Comparison of ENCODE assay signal across 12 cellular contexts in genomic region chr14:90344920-90345557, GRCh38. TPM values are rescaled to one million over a fixed set of nuclear protein-coding genes. Genes with fewer than 3 reads are reported as not detected.
DNase-seq lines count a peak whose midpoint lies in the region; ATAC-seq, FAIRE-seq and TF ChIP-seq lines count a peak whose summit lies in the region.
"Had no signal": no experiment of that assay in that cellular context is flagged by ENCODE, and none has a peak within 500 bp of the region (broad histone marks: within the 10 kb centered on the region; RNA-seq: fewer than 3 reads in every experiment).

No MANE protein-coding gene starts in this region.

- H3K9ac ChIP-seq in neural cell (ENCODE audit: low read length) (no peak overlapping the region), kidney (ENCODE audit: low read length in 2 of 2) (no peak overlapping the region)

- TF ChIP-seq EP300 in neural cell (conservative IDR thresholded peaks at IDR 0.05; ENCODE audit: poor library complexity, severe bottlenecking), result peak; percentile 84

- DNase-seq in GM23338 (ENCODE audit: low spot score) (no peak), RWPE1 (ENCODE audit: low spot score) (peak; percentile 38), epithelial cell of prostate (ENCODE audit: low read depth, low spot score) (peak; percentile 80), kidney (no peak), cardiac septum (ENCODE audit: low spot score) (no peak)
- DNase-seq: CD4-positive, alpha-beta T cell; GF-D8; NCI-H510A had no signal

- H3K36me3 ChIP-seq in GM23338 (ENCODE audit: insufficient read depth) (no peaks in the 10 kb centered on the region), neural cell (ENCODE audit: insufficient read depth, low read length) (no peaks in the 10 kb centered on the region), kidney (ENCODE audit: control insufficient read depth in 1 of 2, insufficient read depth in 2 of 2, low read length in 2 of 2) (no peaks in the 10 kb centered on the region)
- H3K36me3 ChIP-seq: SJSA1 had no signal

- H3F3A ChIP-seq in GM23338 (replicated peaks; ENCODE audit: low read depth) (no peaks in the 10 kb centered on the region), neural cell (ENCODE audit: insufficient read depth, low read length, poor library complexity, severe bottlenecking) (no peaks in the 10 kb centered on the region)

- no peak overlapping the region for H3K27ac ChIP-seq in GM23338 (ENCODE audit: low read depth)
- H3K27ac ChIP-seq in RWPE1, result peak overlapping the region; percentile 30
- H3K27ac ChIP-seq in epithelial cell of prostate, result no peak overlapping the region
- H3K27ac ChIP-seq in neural cell (ENCODE audit: low read length), result peak overlapping the region; percentile 57
- H3K27ac ChIP-seq in kidney (ENCODE audit: low read depth in 2 of 2, low read length in 2 of 2), result no peak overlapping the region
- H3K27ac ChIP-seq: SJSA1 had no signal

- H2AFZ ChIP-seq in GM23338, result 0 out of 2 replicates have a peak overlapping the region, but pooled peaks have one; percentile 16
- H2AFZ ChIP-seq in neural cell (ENCODE audit: low read depth, low read length), result no peak overlapping the region

- FAIRE-seq in kidney (lab: Jason Lieb, UNC), result no peak
- FAIRE-seq: D721Med had no signal

- H3K4me3 ChIP-seq in GM23338 (no peak overlapping the region), neural cell (ENCODE audit: low read length) (no peak overlapping the region), kidney (ENCODE audit: low read length in 2 of 2) (no peak overlapping the region)
- H3K4me3 ChIP-seq: SJSA1 had no signal

- H3K4me1 Mint-ChIP-seq in GM23338, result peaks cover 18% of the 10 kb centered on the region

- no peaks in the 10 kb centered on the region; the same call in 2 of the 3 replicates for H3K9me3 Mint-ChIP-seq in GM23338
- H3K9me3 Mint-ChIP-seq: CD4-positive, alpha-beta T cell had no signal

- H3K27me3 ChIP-seq in GM23338 (ENCODE audit: insufficient read depth), result no peaks in the 10 kb centered on the region
- H3K27me3 ChIP-seq in neural cell (ENCODE audit: insufficient read depth, low read depth, low read length), result no peaks in the 10 kb centered on the region
- H3K27me3 ChIP-seq: SJSA1 had no signal

- H3K79me2 ChIP-seq in GM23338 (replicated peaks; ENCODE audit: insufficient read depth) (no peaks in the 10 kb centered on the region), neural cell (replicated peaks; ENCODE audit: insufficient read depth, low read length) (no peaks in the 10 kb centered on the region)

- no peak overlapping the region for H3K27ac Mint-ChIP-seq in GM23338
- H3K27ac Mint-ChIP-seq: CD4-positive, alpha-beta T cell had no signal

- no peak for TF ChIP-seq RAD21 in neural cell (conservative IDR thresholded peaks at IDR 0.05)

- H3K9me2 ChIP-seq in GM23338 (ENCODE audit: insufficient read depth) (no peaks in the 10 kb centered on the region), neural cell (ENCODE audit: insufficient read depth, low read length) (no peaks in the 10 kb centered on the region)

- POLR2A ChIA-PET in RWPE1 (lab: Yijun Ruan, JAX; ENCODE audit: low non-redundant PET), result no interaction called here

- H3K4me1 ChIP-seq in GM23338 (ENCODE audit: insufficient read depth) (peaks cover 6% of the 10 kb centered on the region; the same call in 1 of the 2 replicates), kidney (ENCODE audit: control insufficient read depth in 1 of 2, insufficient read depth in 1 of 2, low read depth in 1 of 2, low read length in 2 of 2) (no peaks in the 10 kb centered on the region)
- H3K4me1 ChIP-seq: SJSA1 had no signal

- H4K20me1 ChIP-seq in GM23338 (replicated peaks; ENCODE audit: insufficient read depth) (no peaks in the 10 kb centered on the region), neural cell (ENCODE audit: insufficient read depth) (no peaks in the 10 kb centered on the region)

- no peak overlapping the region for H3K4me3 Mint-ChIP-seq in GM23338
- H3K4me3 Mint-ChIP-seq: CD4-positive, alpha-beta T cell had no signal

- intact Hi-C loops in kidney (cut with DNase I), result no loop called here
- intact Hi-C loops in cardiac septum (cut with DNase I), result no loop called here

- CTCF ChIA-PET in RWPE1 (lab: Yijun Ruan, JAX), result no interaction called here

- ATAC-seq in GM23338 (no peak), HG03135 (IDR thresholded peaks at IDR 0.05; ENCODE audit: unreplicated experiment) (no peak)

- H3K9me3 ChIP-seq in neural cell (ENCODE audit: low read length) (no peaks in the 10 kb centered on the region), kidney (ENCODE audit: control insufficient read depth in 1 of 2, low read length in 2 of 2) (no peaks in the 10 kb centered on the region)
- H3K9me3 ChIP-seq: SJSA1 had no signal

- TF ChIP-seq CTCF in GM23338 (conservative IDR thresholded peaks at IDR 0.05; ENCODE audit: low read depth in 2 of 2), result no peak
- no peak for TF ChIP-seq CTCF in RWPE1 (conservative IDR thresholded peaks at IDR 0.05; ENCODE audit: low read depth)
- no peak for TF ChIP-seq CTCF in neural cell (IDR thresholded peaks at IDR 0.05; ENCODE audit: poor library complexity, severe bottlenecking)
- TF ChIP-seq CTCF in kidney (IDR thresholded peaks at IDR 0.05; ENCODE audit: borderline replicate concordance, extremely low read depth, insufficient read depth), result no peak

- H3K4me2 ChIP-seq in GM23338, result no peak overlapping the region; the same call in 1 of the 2 replicates
- H3K4me2 ChIP-seq in neural cell (ENCODE audit: low read length), result no peak overlapping the region

- no peaks in the 10 kb centered on the region for H3K36me3 Mint-ChIP-seq in GM23338 (ENCODE audit: low read depth)

- no peaks in the 10 kb centered on the region for H3K27me3 Mint-ChIP-seq in GM23338 (ENCODE audit: insufficient read depth, low read depth, poor library complexity)

TF ChIP-seq in GM23338, 12 proteins besides CTCF, POLR2A, EP300 and RAD21 (continues in another document):
- TF ChIP-seq EZH2phosphoT487 (IDR thresholded peaks at IDR 0.05; ENCODE audit: unreplicated experiment) (no peak), ZNF331 (CRISPR knock-in tag; IDR thresholded peaks at IDR 0.05; ENCODE audit: low read depth) (no peak), POLR2AphosphoS5 (IDR thresholded peaks at IDR 0.05; ENCODE audit: low read depth) (no peak)
- TF ChIP-seq, protein P1, sequence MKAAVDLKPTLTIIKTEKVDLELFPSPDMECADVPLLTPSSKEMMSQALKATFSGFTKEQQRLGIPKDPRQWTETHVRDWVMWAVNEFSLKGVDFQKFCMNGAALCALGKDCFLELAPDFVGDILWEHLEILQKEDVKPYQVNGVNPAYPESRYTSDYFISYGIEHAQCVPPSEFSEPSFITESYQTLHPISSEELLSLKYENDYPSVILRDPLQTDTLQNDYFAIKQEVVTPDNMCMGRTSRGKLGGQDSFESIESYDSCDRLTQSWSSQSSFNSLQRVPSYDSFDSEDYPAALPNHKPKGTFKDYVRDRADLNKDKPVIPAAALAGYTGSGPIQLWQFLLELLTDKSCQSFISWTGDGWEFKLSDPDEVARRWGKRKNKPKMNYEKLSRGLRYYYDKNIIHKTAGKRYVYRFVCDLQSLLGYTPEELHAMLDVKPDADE (IDR thresholded peaks at IDR 0.05), result no peak

TF ChIP-seq in neural cell, 6 proteins besides CTCF, POLR2A, EP300 and RAD21:
- TF ChIP-seq EZH2 (IDR thresholded peaks at IDR 0.05; ENCODE audit: borderline replicate concordance, insufficient read depth, low read length, poor library complexity, severe bottlenecking) (no peak), MXI1 (conservative IDR thresholded peaks at IDR 0.05; ENCODE audit: poor library complexity, severe bottlenecking) (no peak), POLR2AphosphoS5 (IDR thresholded peaks at IDR 0.05) (peak; percentile 53), SMC3 (conservative IDR thresholded peaks at IDR 0.05; ENCODE audit: poor library complexity) (no peak)
- TF ChIP-seq, protein P2, sequence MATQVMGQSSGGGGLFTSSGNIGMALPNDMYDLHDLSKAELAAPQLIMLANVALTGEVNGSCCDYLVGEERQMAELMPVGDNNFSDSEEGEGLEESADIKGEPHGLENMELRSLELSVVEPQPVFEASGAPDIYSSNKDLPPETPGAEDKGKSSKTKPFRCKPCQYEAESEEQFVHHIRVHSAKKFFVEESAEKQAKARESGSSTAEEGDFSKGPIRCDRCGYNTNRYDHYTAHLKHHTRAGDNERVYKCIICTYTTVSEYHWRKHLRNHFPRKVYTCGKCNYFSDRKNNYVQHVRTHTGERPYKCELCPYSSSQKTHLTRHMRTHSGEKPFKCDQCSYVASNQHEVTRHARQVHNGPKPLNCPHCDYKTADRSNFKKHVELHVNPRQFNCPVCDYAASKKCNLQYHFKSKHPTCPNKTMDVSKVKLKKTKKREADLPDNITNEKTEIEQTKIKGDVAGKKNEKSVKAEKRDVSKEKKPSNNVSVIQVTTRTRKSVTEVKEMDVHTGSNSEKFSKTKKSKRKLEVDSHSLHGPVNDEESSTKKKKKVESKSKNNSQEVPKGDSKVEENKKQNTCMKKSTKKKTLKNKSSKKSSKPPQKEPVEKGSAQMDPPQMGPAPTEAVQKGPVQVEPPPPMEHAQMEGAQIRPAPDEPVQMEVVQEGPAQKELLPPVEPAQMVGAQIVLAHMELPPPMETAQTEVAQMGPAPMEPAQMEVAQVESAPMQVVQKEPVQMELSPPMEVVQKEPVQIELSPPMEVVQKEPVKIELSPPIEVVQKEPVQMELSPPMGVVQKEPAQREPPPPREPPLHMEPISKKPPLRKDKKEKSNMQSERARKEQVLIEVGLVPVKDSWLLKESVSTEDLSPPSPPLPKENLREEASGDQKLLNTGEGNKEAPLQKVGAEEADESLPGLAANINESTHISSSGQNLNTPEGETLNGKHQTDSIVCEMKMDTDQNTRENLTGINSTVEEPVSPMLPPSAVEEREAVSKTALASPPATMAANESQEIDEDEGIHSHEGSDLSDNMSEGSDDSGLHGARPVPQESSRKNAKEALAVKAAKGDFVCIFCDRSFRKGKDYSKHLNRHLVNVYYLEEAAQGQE (IDR thresholded peaks at IDR 0.05; ENCODE audit: borderline replicate concordance), result no peak

RNA-seq across cellular contexts. Expression of gene NRDE2, which starts 13.3 kb away (rescaled TPM):
- total RNA-seq in GM23338 (2014; rRNA removed; shearing (Covaris generic)), result 8.6 and 9.8 TPM in 2 replicates
- polyA plus RNA-seq in GM23338 (2016; fragmentation: Nextera tagmentation; extraction: Ambion mirVana) (17.3 and 20.6 TPM in 2 replicates), neural cell (9.5 and 9.7 TPM in 2 replicates), kidney (ENCODE audit: insufficient read depth, low read depth, low replicate concordance) (7.0 TPM)
- 25.1 and 29.4 TPM in 2 replicates for polyA minus RNA-seq in neural cell
- total RNA-seq in kidney (27.9 TPM), cardiac septum (11.2 TPM)

RNA-seq across cellular contexts. Expression of gene CALM1, which starts 51.8 kb away (rescaled TPM):
- total RNA-seq in GM23338 (2014; rRNA removed; shearing (Covaris generic)), result 308 and 335 TPM in 2 replicates
- polyA plus RNA-seq in GM23338 (2016; fragmentation: Nextera tagmentation; extraction: Ambion mirVana), result 1,841 and 2,024 TPM in 2 replicates
- polyA plus RNA-seq in neural cell, result 282 and 373 TPM in 2 replicates
- 275 and 313 TPM in 2 replicates for polyA minus RNA-seq in neural cell
- 328 TPM for total RNA-seq in kidney
- polyA plus RNA-seq in kidney (ENCODE audit: insufficient read depth, low read depth, low replicate concordance), result 469 TPM
- total RNA-seq in cardiac septum, result 362 TPM

Comparison
In these comparisons a context has a peak if more than half of its experiments do, and no peak if none do; other contexts are left out.
1. DNase-seq: peak in RWPE1 (single experiment) and epithelial cell of prostate (single experiment); none in GM23338 (single experiment), kidney (single experiment) and cardiac septum (single experiment).
2. H3K27ac ChIP-seq: peak in RWPE1 (single experiment) and neural cell (single experiment); none in GM23338 (single experiment), epithelial cell of prostate (single experiment) and kidney (0 of 2).